Comparison of ENCODE assay signal across 9 cellular contexts in the genomic region with DNA sequence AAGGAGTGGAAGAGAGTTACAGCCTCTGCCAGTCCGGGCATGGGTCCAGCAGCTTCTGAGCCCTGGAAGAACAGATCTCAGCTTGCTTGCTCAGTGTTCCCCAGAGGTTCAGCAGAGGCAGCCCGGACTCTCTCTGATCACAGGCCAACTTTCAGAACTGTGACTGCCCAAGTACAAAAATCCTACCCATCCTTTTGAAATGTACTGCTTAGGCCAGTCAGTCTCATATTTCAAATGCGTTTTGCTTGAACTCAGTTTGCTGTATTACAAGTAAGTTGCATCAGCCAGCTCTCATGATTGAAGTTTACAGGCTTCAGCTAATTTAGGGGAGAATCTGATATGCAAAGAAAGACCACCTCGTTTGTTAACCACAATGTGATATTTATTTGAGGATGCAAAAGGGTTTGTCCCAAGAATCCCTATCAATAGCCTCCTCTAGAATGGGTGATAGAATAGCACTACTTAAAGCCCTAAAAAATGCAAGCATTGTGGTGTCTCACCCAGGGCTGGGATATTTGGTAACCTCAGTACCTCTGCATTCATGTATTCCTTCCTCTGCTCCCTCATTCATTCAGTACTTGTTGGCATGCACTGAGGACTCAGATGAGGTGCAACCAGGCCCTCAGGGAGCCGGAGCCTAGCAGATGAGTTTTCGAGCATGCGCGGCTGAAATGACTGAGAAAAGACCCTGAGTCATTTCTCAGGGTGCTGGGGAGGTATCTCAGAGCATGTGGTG. TPM values are rescaled to one million over a fixed set of nuclear protein-coding genes. Genes with fewer than 3 reads are reported as not detected.
DNase-seq lines count a peak whose midpoint lies in the region; TF ChIP-seq lines count a peak whose summit lies in the region.
"Had no signal": no experiment of that assay in that cellular context is flagged by ENCODE, and none has a peak within 500 bp of the region (broad histone marks: within the 10 kb centered on the region; RNA-seq: fewer than 3 reads in every experiment).

No MANE protein-coding gene starts in this region.

- peaks cover 0 to 19% (median 0%) of the 10 kb centered on the region in 4 donors for H3K4me1 ChIP-seq in tibial nerve

- TF ChIP-seq POLR2A in tibial nerve (IDR thresholded peaks at IDR 0.05), result no peak

- no peak overlapping the region for H3K4me3 Mint-ChIP-seq in activated T-helper 1 cell treated with anti-CD3 and anti-CD28 coated beads, Interleukin-12 subunit alpha, Interleukin-12 subunit beta, Interleukin-2, Interleukin-4 antibody, amounts not matched to agents 30 ng/mL and 10 ng/mL and 1 ng/mL, durations not matched to agents 14 hours and 24 hours and 36 hours
- no peak overlapping the region for H3K4me3 Mint-ChIP-seq in immature natural killer cell

- peak in 1 of 2 donors; percentile 36 for TF ChIP-seq EP300 in tibial nerve (IDR thresholded peaks at IDR 0.05)

- H3K27me3 Mint-ChIP-seq in activated T-helper 1 cell treated with anti-CD3 and anti-CD28 coated beads, Interleukin-12 subunit alpha, Interleukin-12 subunit beta, Interleukin-2, Interleukin-4 antibody, amounts not matched to agents 30 ng/mL and 10 ng/mL and 1 ng/mL, durations not matched to agents 14 hours and 24 hours and 36 hours (ENCODE audit: insufficient read depth), result no peaks in the 10 kb centered on the region
- no peaks in the 10 kb centered on the region for H3K27me3 Mint-ChIP-seq in immature natural killer cell (ENCODE audit: low read depth in 3 of 3)

- H3K9me3 ChIP-seq in tibial nerve, result no peaks in the 10 kb centered on the region

- TF ChIP-seq CTCF in C4-2B (conservative IDR thresholded peaks at IDR 0.05) (no peak), tibial nerve (IDR thresholded peaks at IDR 0.05) (no peak)

- peaks cover 0 to 62% (median 20%) of the 10 kb centered on the region in 3 donors for H3K36me3 ChIP-seq in tibial nerve

- no peaks in the 10 kb centered on the region for H3K9me3 Mint-ChIP-seq in activated T-helper 1 cell treated with anti-CD3 and anti-CD28 coated beads, Interleukin-12 subunit alpha, Interleukin-12 subunit beta, Interleukin-2, Interleukin-4 antibody, amounts not matched to agents 30 ng/mL and 10 ng/mL and 1 ng/mL, durations not matched to agents 14 hours and 24 hours and 36 hours
- no peaks in the 10 kb centered on the region for H3K9me3 Mint-ChIP-seq in immature natural killer cell

- H3K4me1 Mint-ChIP-seq in activated T-helper 1 cell treated with anti-CD3 and anti-CD28 coated beads, Interleukin-12 subunit alpha, Interleukin-12 subunit beta, Interleukin-2, Interleukin-4 antibody, amounts not matched to agents 30 ng/mL and 10 ng/mL and 1 ng/mL, durations not matched to agents 14 hours and 24 hours and 36 hours (ENCODE audit: low read depth), result peaks cover 10% of the 10 kb centered on the region
- peaks cover 7 to 22% of the 10 kb centered on the region in 2 donors for H3K4me1 Mint-ChIP-seq in immature natural killer cell

- H3K36me3 Mint-ChIP-seq in activated T-helper 1 cell treated with anti-CD3 and anti-CD28 coated beads, Interleukin-12 subunit alpha, Interleukin-12 subunit beta, Interleukin-2, Interleukin-4 antibody, amounts not matched to agents 30 ng/mL and 10 ng/mL and 1 ng/mL, durations not matched to agents 14 hours and 24 hours and 36 hours (ENCODE audit: low read depth), result peaks cover 49% of the 10 kb centered on the region
- H3K36me3 Mint-ChIP-seq in immature natural killer cell, result peaks cover 4 to 29% (median 10%) of the 10 kb centered on the region in 3 donors

- no peaks in the 10 kb centered on the region for H3K27me3 ChIP-seq in tibial nerve

- DNase-seq in HS-5 (ENCODE audit: low read depth), result peak; percentile 31
- DNase-seq in activated T-helper 1 cell treated with anti-CD3 and anti-CD28 coated beads, Interleukin-12 subunit alpha, Interleukin-12 subunit beta, Interleukin-2, Interleukin-4 antibody, amounts not matched to agents 30 ng/mL and 10 ng/mL and 1 ng/mL, durations not matched to agents 14 hours and 24 hours and 36 hours (ENCODE audit: low spot score), result no peak
- peak; percentile 23 for DNase-seq in iPS-NIHi11 (ENCODE audit: low spot score)
- peak; percentile 66 to 70 for DNase-seq in tibial nerve (ENCODE audit: low spot score in 2 of 2)
- no peak for DNase-seq in SIG-M5 treated with dmso at 0.1 percent for 504 hours (lab: John Stamatoyannopoulos, UW; ENCODE audit: unreplicated experiment)
- no peak for DNase-seq in immature natural killer cell
- DNase-seq in SKM-1 treated with dmso at 0.1 percent for 144 hours (lab: John Stamatoyannopoulos, UW; ENCODE audit: unreplicated experiment), result no peak

- intact Hi-C loops in activated T-helper 1 cell treated with anti-CD3 and anti-CD28 coated beads, Interleukin-12 subunit alpha, Interleukin-12 subunit beta, Interleukin-2, Interleukin-4 antibody, amounts not matched to agents 30 ng/mL and 10 ng/mL and 1 ng/mL, durations not matched to agents 14 hours and 24 hours and 36 hours (cut with micrococcal nuclease), result no loop called here

- WGBS in tibial nerve, 2 donors, result 67 to 77% methylated on average over 8 of the region's 8 CpGs

- H3K4me3 ChIP-seq in tibial nerve, result no peak overlapping the region

- peak overlapping the region; percentile 40 for H3K27ac ChIP-seq in C4-2B
- H3K27ac ChIP-seq in tibial nerve, result peak overlapping the region in 2 of 4 donors; percentile 43 to 47

- H3K27ac Mint-ChIP-seq in activated T-helper 1 cell treated with anti-CD3 and anti-CD28 coated beads, Interleukin-12 subunit alpha, Interleukin-12 subunit beta, Interleukin-2, Interleukin-4 antibody, amounts not matched to agents 30 ng/mL and 10 ng/mL and 1 ng/mL, durations not matched to agents 14 hours and 24 hours and 36 hours, result peak overlapping the region; percentile 18
- H3K27ac Mint-ChIP-seq in immature natural killer cell, result peak overlapping the region in 1 of 6 donors; percentile 20

RNA-seq across cellular contexts. Expression of a gene that starts 7.0 kb away (rescaled TPM):
- total RNA-seq in activated T-helper 1 cell treated with anti-CD3 and anti-CD28 coated beads, Interleukin-12 subunit alpha, Interleukin-12 subunit beta, Interleukin-2, Interleukin-4 antibody, amounts not matched to agents 30 ng/mL and 10 ng/mL and 1 ng/mL, durations not matched to agents 14 hours and 24 hours and 36 hours, result 92.0 and 101 TPM in 2 replicates
- 10 to 100 TPM; 28.7 to 36.9 (median 34.7) TPM for total RNA-seq in tibial nerve
- polyA plus RNA-seq in immature natural killer cell, result 10 to 100 TPM; 18.8 to 39.3 (median 36.7) TPM

RNA-seq across cellular contexts. Expression of a gene that starts 7.2 kb away (rescaled TPM):
- total RNA-seq in activated T-helper 1 cell treated with anti-CD3 and anti-CD28 coated beads, Interleukin-12 subunit alpha, Interleukin-12 subunit beta, Interleukin-2, Interleukin-4 antibody, amounts not matched to agents 30 ng/mL and 10 ng/mL and 1 ng/mL, durations not matched to agents 14 hours and 24 hours and 36 hours, result 20.3 and 25.8 TPM in 2 replicates
- 10 to 100 TPM; 11.5 to 22.7 (median 12.8) TPM for total RNA-seq in tibial nerve
- polyA plus RNA-seq in immature natural killer cell, result 10 to 100 TPM in 1 of 3 donors, 1 to 10 TPM in 2; 6.6 to 13.8 (median 9.6) TPM

RNA-seq across cellular contexts. Expression of a gene that starts 15.1 kb away (rescaled TPM):
- total RNA-seq in activated T-helper 1 cell treated with anti-CD3 and anti-CD28 coated beads, Interleukin-12 subunit alpha, Interleukin-12 subunit beta, Interleukin-2, Interleukin-4 antibody, amounts not matched to agents 30 ng/mL and 10 ng/mL and 1 ng/mL, durations not matched to agents 14 hours and 24 hours and 36 hours, result 0.44 and 0.56 TPM in 2 replicates
- under 1 TPM in 1 of 4 donors, not detected in 3; 0.63 TPM for total RNA-seq in tibial nerve
- polyA plus RNA-seq in immature natural killer cell, result under 1 TPM in 1 of 3 donors, not detected in 2; 0.38 TPM
- total RNA-seq: urinary bladder had no signal

RNA-seq across cellular contexts. Expression of a gene that starts 42.9 kb away (rescaled TPM):
- total RNA-seq in activated T-helper 1 cell treated with anti-CD3 and anti-CD28 coated beads, Interleukin-12 subunit alpha, Interleukin-12 subunit beta, Interleukin-2, Interleukin-4 antibody, amounts not matched to agents 30 ng/mL and 10 ng/mL and 1 ng/mL, durations not matched to agents 14 hours and 24 hours and 36 hours, result 98.9 and 104 TPM in 2 replicates
- total RNA-seq in tibial nerve, result 100 to 1,000 TPM; 141 to 252 (median 221) TPM
- polyA plus RNA-seq in immature natural killer cell, result 100 to 1,000 TPM in 1 of 3 donors, 10 to 100 TPM in 2; 98.4 to 133 (median 99.5) TPM

RNA-seq across cellular contexts. Expression of a gene that starts 45.6 kb away (rescaled TPM):
- total RNA-seq in activated T-helper 1 cell treated with anti-CD3 and anti-CD28 coated beads, Interleukin-12 subunit alpha, Interleukin-12 subunit beta, Interleukin-2, Interleukin-4 antibody, amounts not matched to agents 30 ng/mL and 10 ng/mL and 1 ng/mL, durations not matched to agents 14 hours and 24 hours and 36 hours, result 0.81 and 1.1 TPM in 2 replicates
- total RNA-seq in tibial nerve, result under 1 TPM in 1 of 4 donors, not detected in 3; 0.20 TPM
- polyA plus RNA-seq in immature natural killer cell, result not detected
- total RNA-seq: urinary bladder had no signal

Comparison
In these comparisons a context has a peak if more than half of its experiments do, and no peak if none do; other contexts are left out.
1. DNase-seq: peak in HS-5 (single experiment), iPS-NIHi11 (single experiment) and tibial nerve (2 of 2); none in activated T-helper 1 cell treated with anti-CD3 and anti-CD28 coated beads, Interleukin-12 subunit alpha, Interleukin-12 subunit beta, Interleukin-2, Interleukin-4 antibody, amounts not matched to agents 30 ng/mL and 10 ng/mL and 1 ng/mL, durations not matched to agents 14 hours and 24 hours and 36 hours (single experiment), SIG-M5 treated with dmso at 0.1 percent for 504 hours (single experiment), immature natural killer cell (0 of 3) and SKM-1 treated with dmso at 0.1 percent for 144 hours (single experiment).